In genomic region chr1:101728029-101728428, GRCh38 we compare ENCODE assay signal across 23 cellular contexts.
A peak's percentile ranks its signal among the peaks of the same experiment; 100 is the strongest.
DNase-seq lines count a peak whose midpoint lies in the region; ATAC-seq lines count a peak whose summit lies in the region.
"Had no signal": no experiment of that assay in that cellular context is flagged by ENCODE, and none has a peak within 500 bp of the region (broad histone marks: within the 10 kb centered on the region; RNA-seq: fewer than 3 reads in every experiment).

No MANE protein-coding gene starts in this region.

- no peaks in the 10 kb centered on the region for H3K27me3 Mint-ChIP-seq in activated CD4-positive, alpha-beta T cell treated with anti-CD3 and anti-CD28 coated beads for 36 hours
- H3K27me3 Mint-ChIP-seq: activated naive CD4-positive, alpha-beta T cell treated with anti-CD3 and anti-CD28 coated beads, Interleukin-2, amount 50 U/mL, for 24 hours; CD4-positive, CD25-positive, alpha-beta regulatory T cell had no signal

- peak; percentile 94 for ATAC-seq in GM18519 (IDR thresholded peaks at IDR 0.05; ENCODE audit: low FRiP score, unreplicated experiment)
- ATAC-seq in GM19463 (IDR thresholded peaks at IDR 0.05; ENCODE audit: unreplicated experiment): peak; percentile 49
- ATAC-seq in HG02870 (IDR thresholded peaks at IDR 0.05; ENCODE audit: unreplicated experiment): peak; percentile 99
- peak; percentile 63 for ATAC-seq in HG03558 (IDR thresholded peaks at IDR 0.05; ENCODE audit: extremely low read depth, unreplicated experiment)
- ATAC-seq in esophagus mucosa: no peak
- no peak for ATAC-seq in activated CD4-positive, alpha-beta T cell treated with anti-CD3 and anti-CD28 coated beads for 36 hours
- ATAC-seq in GM18511 (IDR thresholded peaks at IDR 0.05; ENCODE audit: unreplicated experiment): no peak
- ATAC-seq: K562; naive thymus-derived CD8-positive, alpha-beta T cell had no signal

- no peak for DNase-seq in activated CD4-positive, alpha-beta T cell treated with anti-CD3 and anti-CD28 coated beads for 36 hours
- DNase-seq in islet precursor cell: no peak
- DNase-seq: ACHN; activated T-cell treated with anti-CD3 and anti-CD28 coated beads, Interleukin-2, amount 50 U/mL, for 1 hour; CD4-positive, CD25-positive, alpha-beta regulatory T cell; GOT3; mesenchymal stem cell; naive thymus-derived CD8-positive, alpha-beta T cell; NCI-H1048; NCI-H2107; NCI-H69; Peyer's patch; stimulated activated CD4-positive, alpha-beta T cell treated with anti-CD3 and anti-CD28 coated beads, Interleukin-4, amount 100 ng/mL, for 1 hour; substantia nigra; uterus had no signal

- no peaks in the 10 kb centered on the region for H3K36me3 Mint-ChIP-seq in activated CD4-positive, alpha-beta T cell treated with anti-CD3 and anti-CD28 coated beads for 36 hours (ENCODE audit: low read depth)
- H3K36me3 Mint-ChIP-seq: activated naive CD4-positive, alpha-beta T cell treated with anti-CD3 and anti-CD28 coated beads, Interleukin-2, amount 50 U/mL, for 24 hours; CD4-positive, CD25-positive, alpha-beta regulatory T cell; naive thymus-derived CD8-positive, alpha-beta T cell had no signal

- intact Hi-C loops in activated CD4-positive, alpha-beta T cell treated with anti-CD3 and anti-CD28 coated beads for 36 hours (cut with DNase I, micrococcal nuclease): no loop called here

- POLR2A ChIA-PET in activated CD4-positive, alpha-beta T cell treated with anti-CD3 and anti-CD28 coated beads for 36 hours (lab: Charles Lee): no interaction called here

- CTCF ChIA-PET in activated CD4-positive, alpha-beta T cell treated with anti-CD3 and anti-CD28 coated beads for 36 hours (lab: Charles Lee): interaction anchor here (0.8 kb wide), 1 partner anchor 293 kb away, joined by 4 read pairs; no protein-coding TSS in a partner anchor

- no peak overlapping the region for H3K4me3 Mint-ChIP-seq in activated CD4-positive, alpha-beta T cell treated with anti-CD3 and anti-CD28 coated beads for 36 hours
- H3K4me3 Mint-ChIP-seq: activated naive CD4-positive, alpha-beta T cell treated with anti-CD3 and anti-CD28 coated beads, Interleukin-2, amount 50 U/mL, for 24 hours; CD4-positive, CD25-positive, alpha-beta regulatory T cell; naive thymus-derived CD8-positive, alpha-beta T cell had no signal

- H3K9me3 Mint-ChIP-seq in activated CD4-positive, alpha-beta T cell treated with anti-CD3 and anti-CD28 coated beads for 36 hours (ENCODE audit: low read depth): no peaks in the 10 kb centered on the region
- H3K9me3 Mint-ChIP-seq: activated naive CD4-positive, alpha-beta T cell treated with anti-CD3 and anti-CD28 coated beads, Interleukin-2, amount 50 U/mL, for 24 hours had no signal

- no peak overlapping the region for H3K27ac Mint-ChIP-seq in activated CD4-positive, alpha-beta T cell treated with anti-CD3 and anti-CD28 coated beads for 36 hours
- H3K27ac Mint-ChIP-seq: activated naive CD4-positive, alpha-beta T cell treated with anti-CD3 and anti-CD28 coated beads, Interleukin-2, amount 50 U/mL, for 24 hours; CD4-positive, CD25-positive, alpha-beta regulatory T cell; naive thymus-derived CD8-positive, alpha-beta T cell had no signal

- no peaks in the 10 kb centered on the region for H3K4me1 Mint-ChIP-seq in activated CD4-positive, alpha-beta T cell treated with anti-CD3 and anti-CD28 coated beads for 36 hours
- H3K4me1 Mint-ChIP-seq: activated naive CD4-positive, alpha-beta T cell treated with anti-CD3 and anti-CD28 coated beads, Interleukin-2, amount 50 U/mL, for 24 hours; CD4-positive, CD25-positive, alpha-beta regulatory T cell; naive thymus-derived CD8-positive, alpha-beta T cell had no signal

Comparison
In these comparisons a context has a peak if more than half of its experiments do, and no peak if none do; other contexts are left out.
1. ATAC-seq: peak in GM18519 (single experiment), GM19463 (single experiment), HG02870 (single experiment) and HG03558 (single experiment); none in esophagus mucosa (single experiment), activated CD4-positive, alpha-beta T cell treated with anti-CD3 and anti-CD28 coated beads for 36 hours (single experiment) and GM18511 (single experiment).